15 cellular contexts compared by ENCODE assay signal in genomic region chr2:227376911-227377396, GRCh38. TPM values are rescaled to one million over a fixed set of nuclear protein-coding genes. Genes with fewer than 3 reads are reported as not detected.
DNase-seq lines count a peak whose midpoint lies in the region; ATAC-seq and TF ChIP-seq lines count a peak whose summit lies in the region.
"Had no signal": no experiment of that assay in that cellular context is flagged by ENCODE, and none has a peak within 500 bp of the region (broad histone marks: within the 10 kb centered on the region; RNA-seq: fewer than 3 reads in every experiment).

No MANE protein-coding gene starts in this region.

- TF ChIP-seq CTCF in AG04450 (IDR thresholded peaks at IDR 0.05; ENCODE audit: low read depth, low read length) = no peak
- no peak for TF ChIP-seq CTCF in HEK293 (tag by site-specific recombination; IDR thresholded peaks at IDR 0.05)
- no peak for TF ChIP-seq CTCF in Peyer's patch (IDR thresholded peaks at IDR 0.05)
- TF ChIP-seq CTCF in foreskin keratinocyte (conservative IDR thresholded peaks at IDR 0.05) = no peak

- H3K27me3 ChIP-seq in AG04450 (ENCODE audit: control insufficient read depth, insufficient read depth, low read length) (no peaks in the 10 kb centered on the region), Peyer's patch (no peaks in the 10 kb centered on the region), foreskin keratinocyte (no peaks in the 10 kb centered on the region)
- H3K27me3 ChIP-seq: BLaER1 treated with 17β-estradiol and CSF1 and Interleukin-3, amounts not matched to agents 10 nM and 100 nM had no signal

- H3K27ac ChIP-seq in AG04450 (ENCODE audit: low read depth, low read length) (no peak overlapping the region), HEK293 (ENCODE audit: extremely low read depth, low read depth, low read length) (no peak overlapping the region), Peyer's patch (peak overlapping the region in 3 of 4 donors; percentile 1 to 47 (median 24)), foreskin keratinocyte (no peak overlapping the region)
- H3K27ac ChIP-seq: HL-60 had no signal

- CTCF ChIA-PET in AG04450 (lab: Charles Lee) (interaction anchor here (1.1 to 4.4 kb wide), 4 partner anchors 11 to 29 kb away, joined by 3 to 29 read pairs (median 10); partner anchors contain the start of gene SCYGR1), HEK293 (lab: Yijun Ruan, JAX) (interaction anchor here (0.5 to 2.1 kb wide), 5 partner anchors 9 to 245 kb away, joined by 3 to 9 read pairs (median 3); no protein-coding TSS in a partner anchor)

- H3K4me1 ChIP-seq in HEK293 (ENCODE audit: control insufficient read depth, insufficient read depth, low read length) (peaks cover 12% of the 10 kb centered on the region), Peyer's patch (peaks cover 0 to 9% (median 0%) of the 10 kb centered on the region in 4 donors), foreskin keratinocyte (no peaks in the 10 kb centered on the region)

- POLR2A ChIA-PET in AG04450 (lab: Yijun Ruan, JAX) = interaction anchor here (0.6 to 2.5 kb wide), 4 partner anchors 10 to 16 kb away, joined by 3 to 16 read pairs (median 7); no protein-coding TSS in a partner anchor
- POLR2A ChIA-PET in HEK293 (lab: Yijun Ruan, JAX) = interaction anchor here (0.6 kb wide), 1 partner anchor 495 kb away, joined by 7 read pairs; no protein-coding TSS in a partner anchor

- no peak for ATAC-seq in foreskin keratinocyte
- ATAC-seq in HG03280 (IDR thresholded peaks at IDR 0.05; ENCODE audit: unreplicated experiment) = no peak
- no peak for ATAC-seq in HG02798 (IDR thresholded peaks at IDR 0.05; ENCODE audit: poor library complexity, unreplicated experiment)

- no peaks in the 10 kb centered on the region for H3K36me3 ChIP-seq in HEK293 (ENCODE audit: control insufficient read depth in 2 of 2, insufficient read depth in 1 of 2, low read length in 2 of 2)
- H3K36me3 ChIP-seq in Peyer's patch = no peaks in the 10 kb centered on the region
- H3K36me3 ChIP-seq: BLaER1 treated with 17β-estradiol and CSF1 and Interleukin-3, amounts not matched to agents 10 nM and 100 nM had no signal

- H3K9me3 ChIP-seq in AG04450 (ENCODE audit: control insufficient read depth, insufficient read depth, low read length) = no peaks in the 10 kb centered on the region; the same call in 1 of the 2 replicates
- no peaks in the 10 kb centered on the region for H3K9me3 ChIP-seq in HEK293 (ENCODE audit: control insufficient read depth, insufficient read depth, low read depth, low read length)
- H3K9me3 ChIP-seq in Peyer's patch = no peaks in the 10 kb centered on the region

- H3K4me3 ChIP-seq in AG04450 (ENCODE audit: low read depth, low read length) (no peak overlapping the region), HEK293 (ENCODE audit: low read depth, low read length) (no peak overlapping the region), Peyer's patch (peak overlapping the region in 2 of 4 donors; percentile 47 to 54)
- H3K4me3 ChIP-seq: BLaER1 treated with 17β-estradiol and CSF1 and Interleukin-3, amounts not matched to agents 10 nM and 100 nM had no signal

- peak in 1 of 2 donors; percentile 8 for TF ChIP-seq POLR2A in Peyer's patch (IDR thresholded peaks at IDR 0.05)

- DNase-seq in AG04450 (ENCODE audit: low read depth, low spot score) (peak; percentile 23), Peyer's patch (peak in 1 of 3 donors; percentile 79), fibroblast of peridontal ligament (ENCODE audit: extremely low read depth) (peak; percentile 51), foreskin keratinocyte (no peak), GOT3 (lab: John Stamatoyannopoulos, UW) (no peak)
- DNase-seq: activated CD4-positive, alpha-beta T cell treated with anti-CD3 and anti-CD28 coated beads for 48 hours; activated effector memory CD4-positive, alpha-beta T cell treated with anti-CD3 and anti-CD28 coated beads, Interleukin-2, amount 50 U/mL, for 16 hours; MM.1S; retina had no signal

TF ChIP-seq in HEK293, 187 proteins besides CTCF, POLR2A, EP300 and RAD21:
- 0 out of 2 replicates have a peak, but pooled peaks have one; percentile 18 for TF ChIP-seq ZNF366 (tag by site-specific recombination; conservative IDR thresholded peaks at IDR 0.05)
- TF ChIP-seq ZNF146 (tag by site-specific recombination; IDR thresholded peaks at IDR 0.05) = no peak
- TF ChIP-seq ZNF843 (tag by site-specific recombination; IDR thresholded peaks at IDR 0.05) = 0 out of 2 replicates have a peak, but pooled peaks have one; percentile 11
- TF ChIP-seq ZNF184 (tag by site-specific recombination; IDR thresholded peaks at IDR 0.05) = no peak

RNA-seq across cellular contexts. Expression of gene TM4SF20, which starts 2.2 kb away (rescaled TPM):
- 0.82 and 1.1 TPM in 2 replicates for polyA plus RNA-seq in AG04450 (2011; rRNA removed)
- polyA minus RNA-seq in AG04450 (2011; rRNA and poly(A)+ RNA removed) = 0.14 and 0.30 TPM in 2 replicates
- 100 to 1,000 TPM in 3 of 4 donors, 1 to 10 TPM in 1; 4.1 to 489 (median 221) TPM for total RNA-seq in Peyer's patch
- not detected in 2 replicates for total RNA-seq in foreskin keratinocyte
- polyA plus RNA-seq in foreskin keratinocyte = not detected in 2 replicates
- total RNA-seq: bronchial epithelial cell had no signal

RNA-seq across cellular contexts. Expression of gene SCYGR1, which starts 10.8 kb away (rescaled TPM):
- not detected in 2 replicates for polyA plus RNA-seq in AG04450 (2011; rRNA removed)
- polyA minus RNA-seq in AG04450 (2011; rRNA and poly(A)+ RNA removed) = not detected in 2 replicates
- total RNA-seq in Peyer's patch = not detected
- not detected in 2 replicates for total RNA-seq in foreskin keratinocyte
- polyA plus RNA-seq in foreskin keratinocyte = not detected in 2 replicates
- total RNA-seq: bronchial epithelial cell had no signal

RNA-seq across cellular contexts. Expression of gene MFF, which starts 51.9 kb away (rescaled TPM):
- polyA plus RNA-seq in AG04450 (2011; rRNA removed) = 207 and 255 TPM in 2 replicates
- polyA minus RNA-seq in AG04450 (2011; rRNA and poly(A)+ RNA removed) = 93.5 and 150 TPM in 2 replicates
- total RNA-seq in Peyer's patch = 100 to 1,000 TPM in 3 of 4 donors, 10 to 100 TPM in 1; 64.8 to 182 (median 109) TPM
- 72.3 and 78.9 TPM in 2 replicates for total RNA-seq in foreskin keratinocyte
- 64.2 and 76.8 TPM in 2 replicates for polyA plus RNA-seq in foreskin keratinocyte

Comparison
In these comparisons a context has a peak if more than half of its experiments do, and no peak if none do; other contexts are left out.
1. DNase-seq: peak in AG04450 (single experiment) and fibroblast of peridontal ligament (single experiment); none in foreskin keratinocyte (0 of 2) and GOT3 (single experiment).
2. H3K27ac ChIP-seq: peak in Peyer's patch (3 of 4); none in AG04450 (single experiment), HEK293 (single experiment) and foreskin keratinocyte (single experiment).